In the genomic region with DNA sequence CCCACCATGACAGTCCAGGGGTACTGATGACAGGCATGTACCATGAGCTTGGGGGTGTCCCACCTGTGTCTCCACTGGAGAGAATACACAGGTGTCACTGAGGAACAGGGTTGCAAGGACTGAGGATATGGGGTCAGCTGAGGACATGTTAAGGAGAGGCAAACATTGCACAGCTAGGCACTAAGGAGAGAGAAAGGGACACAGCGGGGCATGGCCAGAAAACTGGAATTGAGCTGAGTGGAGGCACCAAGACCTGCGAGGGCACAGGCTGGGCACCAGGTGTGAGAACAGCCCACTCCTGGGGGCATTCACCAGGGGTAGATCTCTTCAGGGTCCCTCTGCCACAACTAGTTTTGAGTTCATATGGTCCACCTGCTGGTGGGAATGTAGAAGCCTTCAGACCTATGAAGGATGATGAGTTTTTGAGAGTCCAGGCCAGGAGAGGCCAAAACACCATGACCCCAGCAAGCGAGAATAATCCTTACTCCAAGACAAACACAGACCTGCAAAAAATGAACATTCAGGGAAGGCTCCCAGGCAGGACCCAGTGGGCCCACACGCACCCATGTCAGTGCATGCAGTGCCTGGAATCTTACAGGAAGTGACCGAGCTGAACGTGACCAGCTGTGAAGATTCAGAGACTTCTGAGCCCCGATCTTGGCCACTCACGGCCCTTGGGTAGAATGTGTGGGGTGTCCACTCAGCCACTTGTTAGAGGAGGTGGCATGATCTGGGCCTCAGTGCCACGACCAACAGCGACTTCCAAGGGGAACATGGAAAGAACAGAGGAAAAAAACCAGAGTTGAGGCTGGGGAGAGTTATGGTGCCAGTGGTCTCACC, we compare ENCODE assay signal across 1 cellular context.
TF ChIP-seq lines count a peak whose summit lies in the region.

No MANE protein-coding gene starts in this region.

TF ChIP-seq in IMR-90, 13 proteins besides CTCF, POLR2A, EP300 and RAD21:
- no peak for TF ChIP-seq RFX5 (IDR thresholded peaks at IDR 0.05; ENCODE audit: low read depth, low read length)
